In the genomic region with DNA sequence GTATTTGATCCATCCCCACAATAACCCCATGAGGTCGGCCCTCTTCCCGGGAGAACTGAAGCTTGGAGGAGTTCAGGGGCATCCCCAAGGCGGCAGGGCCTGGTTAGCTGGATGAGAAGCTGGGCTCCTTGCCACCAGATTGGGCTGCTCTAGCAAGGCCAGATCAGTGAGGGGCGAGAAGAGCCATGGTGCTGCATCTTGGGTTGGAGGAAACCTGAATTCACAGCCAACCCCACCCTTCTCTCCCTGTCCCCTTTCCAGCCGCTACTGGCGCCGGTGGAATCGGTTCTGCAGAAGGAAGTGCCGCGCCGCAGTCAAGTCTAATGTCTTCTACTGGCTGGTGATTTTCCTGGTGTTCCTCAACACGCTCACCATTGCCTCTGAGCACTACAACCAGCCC, we compare ENCODE assay signal across 35 cellular contexts.
"Had no signal": no experiment of that assay in that cellular context is flagged by ENCODE, and none has a peak within 500 bp of the region (broad histone marks: within the 10 kb centered on the region; RNA-seq: fewer than 3 reads in every experiment).

No MANE protein-coding gene starts in this region.

- H3K4me3 ChIP-seq: MG63 had no signal

- H3K36me3 ChIP-seq: MG63 had no signal

- DNase-seq: Karpas-422, Kasumi-1, KG1, MG63, MM.1S, MV-4-11, NCI-H1048, NCI-H1092, NCI-H1092 treated with DMSO at 0.1 percent for 48 hours, NCI-H1105, NCI-H1105 treated with DMSO at 0.1 percent for 48 hours, NCI-H1417, NCI-H1417 treated with DMSO at 0.1 percent for 48 hours, NCI-H1436, NCI-H1436 treated with DMSO at 0.1 percent for 48 hours, NCI-H146, NCI-H1694, NCI-H1694 treated with DMSO at 0.1 percent for 48 hours, NCI-H187, NCI-H187 treated with DMSO at 0.1 percent for 48 hours, NCI-H1930, NCI-H2029, NCI-H2029 treated with DMSO at 0.1 percent for 48 hours, NCI-H2081, NCI-H2081 treated with DMSO at 0.1 percent for 48 hours, NCI-H2107, NCI-H2171, NCI-H2171 treated with DMSO at 0.1 percent for 48 hours, NCI-H2227 treated with DMSO at 0.1 percent for 48 hours, NCI-H226, NCI-H345, NCI-H446, NCI-H446 treated with DMSO at 0.1 percent for 48 hours, NCI-H510A had no signal

- H3K27me3 ChIP-seq: MG63 had no signal

- H3K4me2 ChIP-seq: KMS-11 had no signal

- H3K9ac ChIP-seq: KMS-11 had no signal

- H3K27ac ChIP-seq: KMS-11 had no signal

- H3K9me3 ChIP-seq: MG63 had no signal
